ENCODE assay signal across 8 cellular contexts in the genomic region with DNA sequence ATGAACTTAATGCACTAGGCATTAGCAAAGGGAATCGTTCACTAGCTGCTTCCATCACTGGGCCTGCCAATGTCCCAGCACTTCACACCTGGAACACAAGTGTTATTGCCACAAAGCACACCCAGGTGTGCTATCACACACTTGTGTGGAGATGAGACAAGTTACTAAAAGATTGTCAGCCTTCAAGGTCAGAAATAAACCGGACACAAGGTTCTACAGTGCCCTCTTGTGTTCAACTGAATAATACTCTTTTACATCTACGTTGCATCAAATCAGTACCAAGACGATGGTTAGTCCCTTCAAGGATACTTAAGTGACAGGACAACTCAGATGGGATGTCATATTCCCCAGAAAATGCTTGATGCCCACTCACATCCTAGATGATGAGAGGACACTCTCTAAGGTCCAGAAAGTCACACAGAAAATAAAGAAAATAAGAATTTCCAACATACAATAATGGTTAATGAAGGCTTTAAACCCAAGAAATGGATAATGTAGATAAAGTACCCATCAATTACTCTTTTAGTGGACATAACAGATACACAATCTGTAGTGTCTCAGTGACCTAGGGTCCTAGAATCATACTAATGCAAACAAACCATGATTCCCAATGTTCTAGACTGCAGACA. TPM values are rescaled to one million over a fixed set of nuclear protein-coding genes. Genes with fewer than 3 reads are reported as not detected.
DNase-seq lines count a peak whose midpoint lies in the region; ATAC-seq and TF ChIP-seq lines count a peak whose summit lies in the region.

No MANE protein-coding gene starts in this region.

- peaks cover 8% of the 10 kb centered on the region for H3K4me1 Mint-ChIP-seq in nephron progenitor cell

- H3K36me3 ChIP-seq in HEK293 (ENCODE audit: control insufficient read depth in 2 of 2, insufficient read depth in 1 of 2, low read length in 2 of 2) (peaks cover 39 to 87% of the 10 kb centered on the region in 2 experiments), SK-N-MC (ENCODE audit: insufficient read depth, low read length) (peaks cover 64% of the 10 kb centered on the region)

- H3K9ac ChIP-seq in SK-N-MC (ENCODE audit: insufficient read length): no peak overlapping the region

- no peak for ATAC-seq in HG03432 (IDR thresholded peaks at IDR 0.05; ENCODE audit: unreplicated experiment)
- ATAC-seq in GM21367 (IDR thresholded peaks at IDR 0.05; ENCODE audit: unreplicated experiment): no peak

- H3K4me3 ChIP-seq in HEK293 (ENCODE audit: low read depth, low read length): no peak overlapping the region
- no peak overlapping the region for H3K4me3 ChIP-seq in SK-N-MC

- H3K9me3 Mint-ChIP-seq in nephron progenitor cell: no peaks in the 10 kb centered on the region

- peaks cover 3% of the 10 kb centered on the region for H3K27me3 Mint-ChIP-seq in nephron progenitor cell (ENCODE audit: low read depth, poor library complexity)

- DNase-seq in Caki2 (ENCODE audit: low read depth) (peak; percentile 56), SK-N-MC (ENCODE audit: low read depth, low spot score) (no peak), fibroblast of gingiva (ENCODE audit: low read depth) (peak; percentile 45), nephron progenitor cell (no peak)
- DNase-seq in stimulated activated CD4-positive, alpha-beta T cell treated with anti-CD3 and anti-CD28 coated beads, Interleukin-4, amount 100 ng/mL, for 24 hours: no peak

- TF ChIP-seq CTCF in HEK293 (tag by site-specific recombination; IDR thresholded peaks at IDR 0.05) (peak; percentile 60; the same call in 1 of the 2 replicates), nephron progenitor cell (IDR thresholded peaks at IDR 0.05) (peak; percentile 53)

- H3K27ac ChIP-seq in HEK293 (ENCODE audit: extremely low read depth, low read depth, low read length) (no peak overlapping the region), SK-N-MC (peak overlapping the region; percentile 80)

- H3K9me3 ChIP-seq in HEK293 (ENCODE audit: control insufficient read depth, insufficient read depth, low read depth, low read length): no peaks in the 10 kb centered on the region
- no peaks in the 10 kb centered on the region for H3K9me3 ChIP-seq in SK-N-MC (ENCODE audit: low read depth, low read length)

- no peaks in the 10 kb centered on the region for H3K4me1 ChIP-seq in HEK293 (ENCODE audit: control insufficient read depth, insufficient read depth, low read length)

- POLR2A ChIA-PET in HEK293 (lab: Yijun Ruan, JAX): no interaction called here

- CTCF ChIA-PET in HEK293 (lab: Yijun Ruan, JAX): interaction anchor here (0.5 to 1.2 kb wide), 8 partner anchors 12 to 239 kb away, joined by 3 to 6 read pairs (median 4); no protein-coding TSS in a partner anchor

- peaks cover 62% of the 10 kb centered on the region for H3K36me3 Mint-ChIP-seq in nephron progenitor cell (ENCODE audit: low read depth)

- no peak overlapping the region for H3K4me3 Mint-ChIP-seq in nephron progenitor cell

- in situ Hi-C loops in Caki2 (cut with HindIII; ENCODE audit: low pct_unique_long_range_greater_than_20kb, low sequenced_read_pairs): no loop called here

- H3K27ac Mint-ChIP-seq in nephron progenitor cell: no peak overlapping the region

TF ChIP-seq in HEK293, 187 proteins besides CTCF, POLR2A, EP300 and RAD21:
- no peak for TF ChIP-seq TCF7L2 (IDR thresholded peaks at IDR 0.05; ENCODE audit: borderline replicate concordance, low read depth, low read length)
- no peak for TF ChIP-seq WT1 (tag by site-specific recombination; IDR thresholded peaks at IDR 0.05)
- peak; percentile 65 for TF ChIP-seq ZNF654 (tag by site-specific recombination; IDR thresholded peaks at IDR 0.05; ENCODE audit: low read depth)
- no peak for TF ChIP-seq OVOL3 (tag by site-specific recombination; IDR thresholded peaks at IDR 0.05)

RNA-seq across cellular contexts. Expression of a gene that starts 16.4 kb away (rescaled TPM):
- 47.5 and 48.3 TPM in 2 replicates for total RNA-seq in Caki2 (2014; rRNA removed; shearing (Covaris generic); ENCODE audit: low replicate concordance)

RNA-seq across cellular contexts. Expression of a gene that starts 43.3 kb away (rescaled TPM):
- 27.4 and 47.7 TPM in 2 replicates for total RNA-seq in Caki2 (2014; rRNA removed; shearing (Covaris generic); ENCODE audit: low replicate concordance)

Comparison
In these comparisons a context has a peak if more than half of its experiments do, and no peak if none do; other contexts are left out.
1. DNase-seq: peak in Caki2 (single experiment) and fibroblast of gingiva (single experiment); none in SK-N-MC (single experiment), nephron progenitor cell (single experiment) and stimulated activated CD4-positive, alpha-beta T cell treated with anti-CD3 and anti-CD28 coated beads, Interleukin-4, amount 100 ng/mL, for 24 hours (single experiment).